In the genomic region with DNA sequence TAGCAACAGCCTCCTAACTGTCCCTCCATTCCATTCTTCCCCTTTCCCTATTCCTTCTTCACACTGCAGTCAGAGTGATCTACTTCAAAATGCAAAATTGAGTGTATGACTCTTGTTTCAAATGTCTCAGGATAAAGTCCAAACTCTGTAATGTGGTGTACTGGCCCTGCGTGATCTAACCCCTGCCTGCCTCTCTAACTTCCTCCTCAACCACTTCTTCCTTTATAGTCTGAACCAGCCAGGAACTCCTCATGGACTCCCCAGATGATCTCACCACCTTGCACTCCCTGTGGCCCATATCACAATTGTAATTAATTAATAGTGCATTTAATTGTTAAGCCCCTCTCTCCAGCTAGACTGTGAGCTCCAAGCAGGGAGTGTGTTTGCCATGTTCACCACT, we compare ENCODE assay signal across 1 cellular context.
TF ChIP-seq lines count a peak whose summit lies in the region.

No MANE protein-coding gene starts in this region.

TF ChIP-seq in HepG2, 621 proteins besides CTCF, POLR2A, EP300 and RAD21 (continued from another document):
- TF ChIP-seq, protein P1, sequence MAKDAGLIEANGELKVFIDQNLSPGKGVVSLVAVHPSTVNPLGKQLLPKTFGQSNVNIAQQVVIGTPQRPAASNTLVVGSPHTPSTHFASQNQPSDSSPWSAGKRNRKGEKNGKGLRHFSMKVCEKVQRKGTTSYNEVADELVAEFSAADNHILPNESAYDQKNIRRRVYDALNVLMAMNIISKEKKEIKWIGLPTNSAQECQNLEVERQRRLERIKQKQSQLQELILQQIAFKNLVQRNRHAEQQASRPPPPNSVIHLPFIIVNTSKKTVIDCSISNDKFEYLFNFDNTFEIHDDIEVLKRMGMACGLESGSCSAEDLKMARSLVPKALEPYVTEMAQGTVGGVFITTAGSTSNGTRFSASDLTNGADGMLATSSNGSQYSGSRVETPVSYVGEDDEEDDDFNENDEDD (CRISPR knock-in tag; IDR thresholded peaks at IDR 0.05; ENCODE audit: borderline replicate concordance): no peak
- TF ChIP-seq CBFB (CRISPR knock-in tag; IDR thresholded peaks at IDR 0.05): no peak
- 0 out of 2 replicates have a peak, but pooled peaks have one; percentile 20 for TF ChIP-seq AHDC1 (CRISPR knock-in tag; IDR thresholded peaks at IDR 0.05; ENCODE audit: borderline replicate concordance)
- no peak for TF ChIP-seq NFE2 (CRISPR knock-in tag; IDR thresholded peaks at IDR 0.05)
- no peak for TF ChIP-seq NFRKB (IDR thresholded peaks at IDR 0.05)
- no peak for TF ChIP-seq SUZ12 (IDR thresholded peaks at IDR 0.05; ENCODE audit: low read depth, low read length)
- TF ChIP-seq, protein P2, sequence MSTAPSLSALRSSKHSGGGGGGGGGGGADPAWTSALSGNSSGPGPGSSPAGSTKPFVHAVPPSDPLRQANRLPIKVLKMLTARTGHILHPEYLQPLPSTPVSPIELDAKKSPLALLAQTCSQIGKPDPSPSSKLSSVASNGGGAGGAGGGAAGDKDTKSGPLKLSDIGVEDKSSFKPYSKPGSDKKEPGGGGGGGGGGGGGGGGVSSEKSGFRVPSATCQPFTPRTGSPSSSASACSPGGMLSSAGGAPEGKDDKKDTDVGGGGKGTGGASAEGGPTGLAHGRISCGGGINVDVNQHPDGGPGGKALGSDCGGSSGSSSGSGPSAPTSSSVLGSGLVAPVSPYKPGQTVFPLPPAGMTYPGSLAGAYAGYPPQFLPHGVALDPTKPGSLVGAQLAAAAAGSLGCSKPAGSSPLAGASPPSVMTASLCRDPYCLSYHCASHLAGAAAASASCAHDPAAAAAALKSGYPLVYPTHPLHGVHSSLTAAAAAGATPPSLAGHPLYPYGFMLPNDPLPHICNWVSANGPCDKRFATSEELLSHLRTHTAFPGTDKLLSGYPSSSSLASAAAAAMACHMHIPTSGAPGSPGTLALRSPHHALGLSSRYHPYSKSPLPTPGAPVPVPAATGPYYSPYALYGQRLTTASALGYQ (CRISPR knock-in tag; IDR thresholded peaks at IDR 0.05): no peak
- no peak for TF ChIP-seq ZNF251 (CRISPR knock-in tag; IDR thresholded peaks at IDR 0.05)
- TF ChIP-seq ELF3 (CRISPR knock-in tag; IDR thresholded peaks at IDR 0.05): peak; percentile 80; the same call in 1 of the 2 replicates
- TF ChIP-seq ZNF10 (CRISPR knock-in tag; IDR thresholded peaks at IDR 0.05; ENCODE audit: borderline replicate concordance, low read depth): no peak
- TF ChIP-seq, protein P3, sequence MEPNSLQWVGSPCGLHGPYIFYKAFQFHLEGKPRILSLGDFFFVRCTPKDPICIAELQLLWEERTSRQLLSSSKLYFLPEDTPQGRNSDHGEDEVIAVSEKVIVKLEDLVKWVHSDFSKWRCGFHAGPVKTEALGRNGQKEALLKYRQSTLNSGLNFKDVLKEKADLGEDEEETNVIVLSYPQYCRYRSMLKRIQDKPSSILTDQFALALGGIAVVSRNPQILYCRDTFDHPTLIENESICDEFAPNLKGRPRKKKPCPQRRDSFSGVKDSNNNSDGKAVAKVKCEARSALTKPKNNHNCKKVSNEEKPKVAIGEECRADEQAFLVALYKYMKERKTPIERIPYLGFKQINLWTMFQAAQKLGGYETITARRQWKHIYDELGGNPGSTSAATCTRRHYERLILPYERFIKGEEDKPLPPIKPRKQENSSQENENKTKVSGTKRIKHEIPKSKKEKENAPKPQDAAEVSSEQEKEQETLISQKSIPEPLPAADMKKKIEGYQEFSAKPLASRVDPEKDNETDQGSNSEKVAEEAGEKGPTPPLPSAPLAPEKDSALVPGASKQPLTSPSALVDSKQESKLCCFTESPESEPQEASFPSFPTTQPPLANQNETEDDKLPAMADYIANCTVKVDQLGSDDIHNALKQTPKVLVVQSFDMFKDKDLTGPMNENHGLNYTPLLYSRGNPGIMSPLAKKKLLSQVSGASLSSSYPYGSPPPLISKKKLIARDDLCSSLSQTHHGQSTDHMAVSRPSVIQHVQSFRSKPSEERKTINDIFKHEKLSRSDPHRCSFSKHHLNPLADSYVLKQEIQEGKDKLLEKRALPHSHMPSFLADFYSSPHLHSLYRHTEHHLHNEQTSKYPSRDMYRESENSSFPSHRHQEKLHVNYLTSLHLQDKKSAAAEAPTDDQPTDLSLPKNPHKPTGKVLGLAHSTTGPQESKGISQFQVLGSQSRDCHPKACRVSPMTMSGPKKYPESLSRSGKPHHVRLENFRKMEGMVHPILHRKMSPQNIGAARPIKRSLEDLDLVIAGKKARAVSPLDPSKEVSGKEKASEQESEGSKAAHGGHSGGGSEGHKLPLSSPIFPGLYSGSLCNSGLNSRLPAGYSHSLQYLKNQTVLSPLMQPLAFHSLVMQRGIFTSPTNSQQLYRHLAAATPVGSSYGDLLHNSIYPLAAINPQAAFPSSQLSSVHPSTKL (CRISPR knock-in tag; IDR thresholded peaks at IDR 0.05): 0 out of 2 replicates have a peak, but pooled peaks have one; percentile 15
- TF ChIP-seq ZFP37 (CRISPR knock-in tag; IDR thresholded peaks at IDR 0.05; ENCODE audit: borderline replicate concordance): no peak
- no peak for TF ChIP-seq ZNF317 (CRISPR knock-in tag; IDR thresholded peaks at IDR 0.05)
- no peak for TF ChIP-seq ZNF691 (CRISPR knock-in tag; IDR thresholded peaks at IDR 0.05; ENCODE audit: borderline replicate concordance, low read depth)
- TF ChIP-seq ZFYVE20 (CRISPR knock-in tag; IDR thresholded peaks at IDR 0.05; ENCODE audit: borderline replicate concordance, low read depth): no peak
- TF ChIP-seq ZBTB42 (CRISPR knock-in tag; IDR thresholded peaks at IDR 0.05): no peak
- TF ChIP-seq ZNF609 (CRISPR knock-in tag; IDR thresholded peaks at IDR 0.05; ENCODE audit: borderline replicate concordance): no peak
- TF ChIP-seq THAP8 (CRISPR knock-in tag; IDR thresholded peaks at IDR 0.05; ENCODE audit: borderline replicate concordance): no peak
- TF ChIP-seq SP4 (CRISPR knock-in tag; IDR thresholded peaks at IDR 0.05): no peak
- TF ChIP-seq ZNF546 (CRISPR knock-in tag; conservative IDR thresholded peaks at IDR 0.05): no peak
